In genomic region chr11:75151346-75152047, GRCh38 we compare ENCODE assay signal across 19 cellular contexts. TPM values are rescaled to one million over a fixed set of nuclear protein-coding genes. Genes with fewer than 3 reads are reported as not detected.
DNase-seq lines count a peak whose midpoint lies in the region; ATAC-seq, FAIRE-seq and TF ChIP-seq lines count a peak whose summit lies in the region.
"Had no signal": no experiment of that assay in that cellular context is flagged by ENCODE, and none has a peak within 500 bp of the region (broad histone marks: within the 10 kb centered on the region; RNA-seq: fewer than 3 reads in every experiment).

No MANE protein-coding gene starts in this region.

- H3K27ac ChIP-seq in adrenal gland = peak overlapping the region in 3 of 5 donors; percentile 37 to 81 (median 64)
- peak overlapping the region; percentile 89 to 90 for H3K27ac ChIP-seq in small intestine (ENCODE audit: low read depth in 1 of 2, low read length in 1 of 2)

- FAIRE-seq in small intestine (lab: Jason Lieb, UNC) = no peak
- FAIRE-seq: GM18507 had no signal

- H3K4me1 ChIP-seq in adrenal gland (replicated peaks in 1 of 2) (peaks cover 0 to 23% of the 10 kb centered on the region in 2 donors), small intestine (ENCODE audit: control insufficient read depth in 2 of 2, insufficient read depth in 1 of 2, low read depth in 1 of 2, low read length in 1 of 2) (peaks cover 4 to 17% of the 10 kb centered on the region in 2 donors)

- TF ChIP-seq EP300 in Ishikawa (IDR thresholded peaks at IDR 0.05; ENCODE audit: borderline replicate concordance) = no peak

- no peak overlapping the region for H3K27ac Mint-ChIP-seq in T-helper 2 cell treated with Interferon-gamma antibody and Interleukin-4, amounts not matched to agents 5 μg/mL and 100 μg/mL, for 36 hours
- H3K27ac Mint-ChIP-seq: activated T-cell treated with anti-CD3 and anti-CD28 coated beads, Interleukin-2, amount 50 U/mL, for 72 hours; CD4-positive, CD25-positive, alpha-beta regulatory T cell; memory B cell; stimulated activated naive CD8-positive, alpha-beta T cell treated with anti-CD3 and anti-CD28 coated beads, Interleukin-15, Interleukin-2, amounts not matched to agents 100 ng/mL and 50 ng/mL, for 24 hours had no signal

- peaks cover 12% of the 10 kb centered on the region for H3K27me3 Mint-ChIP-seq in T-helper 2 cell treated with Interferon-gamma antibody and Interleukin-4, amounts not matched to agents 5 μg/mL and 100 μg/mL, for 36 hours (ENCODE audit: low read depth)
- H3K27me3 Mint-ChIP-seq: stimulated activated naive CD8-positive, alpha-beta T cell treated with anti-CD3 and anti-CD28 coated beads, Interleukin-15, Interleukin-2, amounts not matched to agents 100 ng/mL and 50 ng/mL, for 24 hours had no signal

- peaks cover 5% of the 10 kb centered on the region for H3K4me1 Mint-ChIP-seq in T-helper 2 cell treated with Interferon-gamma antibody and Interleukin-4, amounts not matched to agents 5 μg/mL and 100 μg/mL, for 36 hours (ENCODE audit: low read depth)
- H3K4me1 Mint-ChIP-seq: memory B cell had no signal

- no peaks in the 10 kb centered on the region for H3K36me3 Mint-ChIP-seq in T-helper 2 cell treated with Interferon-gamma antibody and Interleukin-4, amounts not matched to agents 5 μg/mL and 100 μg/mL, for 36 hours (ENCODE audit: low read depth)
- H3K36me3 Mint-ChIP-seq: CD4-positive, CD25-positive, alpha-beta regulatory T cell; memory B cell had no signal

- H3K4me3 Mint-ChIP-seq in T-helper 2 cell treated with Interferon-gamma antibody and Interleukin-4, amounts not matched to agents 5 μg/mL and 100 μg/mL, for 36 hours = no peak overlapping the region
- H3K4me3 Mint-ChIP-seq: activated T-cell treated with anti-CD3 and anti-CD28 coated beads, Interleukin-2, amount 50 U/mL, for 72 hours; CD4-positive, CD25-positive, alpha-beta regulatory T cell; memory B cell; stimulated activated naive CD8-positive, alpha-beta T cell treated with anti-CD3 and anti-CD28 coated beads, Interleukin-15, Interleukin-2, amounts not matched to agents 100 ng/mL and 50 ng/mL, for 24 hours had no signal

- ATAC-seq in left lobe of liver (peak; percentile 1), HG03432 (IDR thresholded peaks at IDR 0.05; ENCODE audit: unreplicated experiment) (no peak)
- ATAC-seq: activated CD4-positive, CD25-positive, alpha-beta regulatory T cell treated with anti-CD3 and anti-CD28 coated beads, Interleukin-2, amount 50 U/mL, for 24 hours; activated T-cell treated with anti-CD3 and anti-CD28 coated beads, Interleukin-2, amount 50 U/mL, for 72 hours had no signal

- intact Hi-C loops in adrenal gland (cut with DNase I) = no loop called here

- H3K27me3 ChIP-seq in adrenal gland (no peaks in the 10 kb centered on the region), small intestine (ENCODE audit: control insufficient read depth in 2 of 2, insufficient read depth in 2 of 2, low read length in 2 of 2) (no peaks in the 10 kb centered on the region)

- no peaks in the 10 kb centered on the region for H3K9me3 Mint-ChIP-seq in T-helper 2 cell treated with Interferon-gamma antibody and Interleukin-4, amounts not matched to agents 5 μg/mL and 100 μg/mL, for 36 hours
- H3K9me3 Mint-ChIP-seq: activated T-cell treated with anti-CD3 and anti-CD28 coated beads, Interleukin-2, amount 50 U/mL, for 72 hours; CD4-positive, CD25-positive, alpha-beta regulatory T cell; memory B cell; stimulated activated naive CD8-positive, alpha-beta T cell treated with anti-CD3 and anti-CD28 coated beads, Interleukin-15, Interleukin-2, amounts not matched to agents 100 ng/mL and 50 ng/mL, for 24 hours had no signal

- WGBS in adrenal gland, 4 donors = 52 to 58% (median 55%) methylated on average over 13 of the region's 13 CpGs
- WGBS in small intestine, 3 donors = 8 to 38% (median 26%) methylated on average over 13 of the region's 13 CpGs

- TF ChIP-seq POLR2A in adrenal gland (IDR thresholded peaks at IDR 0.05) = no peak

- no peak for TF ChIP-seq CTCF in adrenal gland (IDR thresholded peaks at IDR 0.05)

- H3K9me3 ChIP-seq in adrenal gland (replicated peaks in 1 of 3) = no peaks in the 10 kb centered on the region
- H3K9me3 ChIP-seq in small intestine (ENCODE audit: control insufficient read depth, low read depth) = no peaks in the 10 kb centered on the region

- H3K4me3 ChIP-seq in adrenal gland (peak overlapping the region in 2 of 4 donors; percentile 9 to 49), small intestine (ENCODE audit: low read depth in 1 of 2, low read length in 2 of 2) (peak overlapping the region in 1 of 2 donors; percentile 50)

- H3K36me3 ChIP-seq in adrenal gland (replicated peaks in 1 of 2) = no peaks in the 10 kb centered on the region
- H3K36me3 ChIP-seq in small intestine (ENCODE audit: control insufficient read depth in 2 of 2, insufficient read depth in 2 of 2, low read length in 2 of 2) = no peaks in the 10 kb centered on the region

- DNase-seq in adrenal gland = no peak
- no peak for DNase-seq in left lobe of liver (ENCODE audit: low spot score)
- DNase-seq in small intestine = peak; percentile 96
- no peak for DNase-seq in T-helper 2 cell treated with Interferon-gamma antibody and Interleukin-4, amounts not matched to agents 5 μg/mL and 100 μg/mL, for 36 hours (ENCODE audit: low spot score)
- no peak for DNase-seq in GOT3 (lab: John Stamatoyannopoulos, UW)
- DNase-seq in HK-2 (ENCODE audit: unreplicated experiment) = no peak
- DNase-seq: activated T-cell treated with anti-CD3 and anti-CD28 coated beads, Interleukin-2, amount 50 U/mL, for 72 hours; CD4-positive, CD25-positive, alpha-beta regulatory T cell; effector memory CD4-positive, alpha-beta T cell had no signal

- no peak for TF ChIP-seq RAD21 in Ishikawa (IDR thresholded peaks at IDR 0.05; ENCODE audit: low read depth)

TF ChIP-seq in Ishikawa, 13 proteins besides CTCF, POLR2A, EP300 and RAD21:
- no peak for TF ChIP-seq ZBTB7A (IDR thresholded peaks at IDR 0.05; ENCODE audit: low read depth)
- TF ChIP-seq, protein P1, sequence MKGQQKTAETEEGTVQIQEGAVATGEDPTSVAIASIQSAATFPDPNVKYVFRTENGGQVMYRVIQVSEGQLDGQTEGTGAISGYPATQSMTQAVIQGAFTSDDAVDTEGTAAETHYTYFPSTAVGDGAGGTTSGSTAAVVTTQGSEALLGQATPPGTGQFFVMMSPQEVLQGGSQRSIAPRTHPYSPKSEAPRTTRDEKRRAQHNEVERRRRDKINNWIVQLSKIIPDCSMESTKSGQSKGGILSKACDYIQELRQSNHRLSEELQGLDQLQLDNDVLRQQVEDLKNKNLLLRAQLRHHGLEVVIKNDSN (IDR thresholded peaks at IDR 0.05) = no peak
- TF ChIP-seq NFIC (IDR thresholded peaks at IDR 0.05) = peak; percentile 31; the same call in 1 of the 2 replicates
- no peak for TF ChIP-seq CEBPB (IDR thresholded peaks at IDR 0.05)
- TF ChIP-seq EGR1 (IDR thresholded peaks at IDR 0.05) = no peak
- no peak for TF ChIP-seq TAF1 (IDR thresholded peaks at IDR 0.05; ENCODE audit: low read depth)

RNA-seq across cellular contexts. Expression of gene SLCO2B1, which starts 0.6 kb away (rescaled TPM):
- 100 to 1,000 TPM in 7 of 8 donors, 10 to 100 TPM in 1; 63.8 to 234 (median 160) TPM for total RNA-seq in adrenal gland
- polyA plus RNA-seq in adrenal gland = 10 to 100 TPM; 13.0 to 24.3 (median 18.5) TPM
- total RNA-seq in left lobe of liver = 327 TPM
- polyA plus RNA-seq in small intestine = 10 to 100 TPM; 10.3 to 46.6 (median 14.5) TPM
- total RNA-seq: activated T-cell treated with anti-CD3 and anti-CD28 coated beads, Interleukin-2, amount 50 U/mL, for 72 hours; CD4-positive, CD25-positive, alpha-beta regulatory T cell; H4 had no signal
- polyA plus RNA-seq: CD4-positive, CD25-positive, alpha-beta regulatory T cell had no signal

RNA-seq across cellular contexts. Expression of gene OR2AT4, which starts 54.8 kb away (rescaled TPM):
- not detected for total RNA-seq in adrenal gland
- polyA plus RNA-seq in adrenal gland = not detected
- not detected for total RNA-seq in left lobe of liver
- not detected for polyA plus RNA-seq in small intestine
- total RNA-seq: activated T-cell treated with anti-CD3 and anti-CD28 coated beads, Interleukin-2, amount 50 U/mL, for 72 hours; aorta; CD4-positive, CD25-positive, alpha-beta regulatory T cell; glomerular endothelial cell; H4; pulmonary artery endothelial cell had no signal
- polyA plus RNA-seq: CD4-positive, CD25-positive, alpha-beta regulatory T cell had no signal
